ENCODE assay signal across 9 cellular contexts in genomic region chr5:161763571-161763970, GRCh38.
"Had no signal": no experiment of that assay in that cellular context is flagged by ENCODE, and none has a peak within 500 bp of the region (broad histone marks: within the 10 kb centered on the region; RNA-seq: fewer than 3 reads in every experiment).

No MANE protein-coding gene starts in this region.

- H3K9ac ChIP-seq: GM23248 had no signal

- H3K27ac ChIP-seq: GM23248, HL-60 had no signal

- H3K36me3 ChIP-seq: HAP-1 had no signal

- ATAC-seq: HCT116, HepG2 had no signal

- H3K4me1 ChIP-seq: HAP-1 had no signal

- DNase-seq: GM23248, GOT3, H7, HFFc6, KBM-7 had no signal

- H3K4me3 ChIP-seq: GM23248, HAP-1 had no signal

- FAIRE-seq: HepG2 had no signal
